In the genomic region with DNA sequence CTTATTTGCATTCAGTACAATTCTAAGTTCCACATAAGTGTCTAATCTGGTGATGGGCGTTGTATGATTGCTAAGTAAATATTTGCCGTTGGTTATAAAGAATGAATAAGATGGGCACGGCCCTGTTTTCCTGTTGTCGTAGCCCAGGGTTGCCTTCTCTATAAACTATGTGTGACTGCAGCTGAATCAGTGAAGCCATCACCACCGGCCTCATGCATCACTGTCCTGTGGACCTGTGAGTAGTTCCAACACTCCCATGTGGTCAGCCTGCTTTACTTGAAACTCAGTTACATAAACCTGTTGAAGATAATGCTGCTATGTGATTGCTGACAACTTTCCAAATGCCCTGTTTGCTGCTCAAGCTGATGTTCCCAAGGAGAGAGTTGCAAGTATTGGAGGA, we compare ENCODE assay signal across 8 cellular contexts. TPM values are rescaled to one million over a fixed set of nuclear protein-coding genes. Genes with fewer than 3 reads are reported as not detected.
DNase-seq lines count a peak whose midpoint lies in the region; ATAC-seq and TF ChIP-seq lines count a peak whose summit lies in the region.

No MANE protein-coding gene starts in this region.

- CTCF ChIA-PET in activated CD8-positive, alpha-beta T cell treated with anti-CD3 and anti-CD28 coated beads for 36 hours (lab: Charles Lee) = interaction anchor here (1.1 to 1.3 kb wide), 3 partner anchors 22 to 29 kb away, joined by 3 read pairs; partner anchors contain the start of gene KLF6

- peak overlapping the region; percentile 10 for H3K4me3 Mint-ChIP-seq in activated CD8-positive, alpha-beta T cell treated with anti-CD3 and anti-CD28 coated beads for 36 hours

- H3K9me3 ChIP-seq in vagina = no peaks in the 10 kb centered on the region

- no peaks in the 10 kb centered on the region for H3K27me3 Mint-ChIP-seq in activated CD8-positive, alpha-beta T cell treated with anti-CD3 and anti-CD28 coated beads for 36 hours

- H3K4me1 Mint-ChIP-seq in activated CD8-positive, alpha-beta T cell treated with anti-CD3 and anti-CD28 coated beads for 36 hours (ENCODE audit: low read depth) = peaks cover 69% of the 10 kb centered on the region

- TF ChIP-seq CTCF in activated CD8-positive, alpha-beta T cell treated with anti-CD3 and anti-CD28 coated beads for 36 hours (IDR thresholded peaks at IDR 0.05) = no peak
- TF ChIP-seq CTCF in vagina (IDR thresholded peaks at IDR 0.05) = no peak

- POLR2A ChIA-PET in activated CD8-positive, alpha-beta T cell treated with anti-CD3 and anti-CD28 coated beads for 36 hours (lab: Charles Lee) = interaction anchor here (1.1 to 10.5 kb wide), 7 partner anchors 22 to 69 kb away, joined by 3 to 281 read pairs (median 3); partner anchors contain the start of gene KLF6

- peak overlapping the region; percentile 89 for H3K27ac ChIP-seq in vagina

- no peak overlapping the region for H3K27ac Mint-ChIP-seq in activated CD8-positive, alpha-beta T cell treated with anti-CD3 and anti-CD28 coated beads for 36 hours

- no peaks in the 10 kb centered on the region for H3K36me3 Mint-ChIP-seq in activated CD8-positive, alpha-beta T cell treated with anti-CD3 and anti-CD28 coated beads for 36 hours (ENCODE audit: low read depth)

- no peak for TF ChIP-seq POLR2A in vagina (IDR thresholded peaks at IDR 0.05)

- H3K36me3 ChIP-seq in vagina = no peaks in the 10 kb centered on the region

- H3K9me3 Mint-ChIP-seq in activated CD8-positive, alpha-beta T cell treated with anti-CD3 and anti-CD28 coated beads for 36 hours = no peaks in the 10 kb centered on the region

- peak; percentile 43 for DNase-seq in stimulated activated CD4-positive, alpha-beta T cell treated with anti-CD3 and anti-CD28 coated beads, Interleukin-1b, Interleukin-23, amount 100 ng/mL, for 48 hours
- DNase-seq in stimulated activated CD4-positive, alpha-beta T cell treated with anti-CD3 and anti-CD28 coated beads, Interleukin-2, amount 100 ng/mL, for 48 hours = no peak
- DNase-seq in activated CD8-positive, alpha-beta T cell treated with anti-CD3 and anti-CD28 coated beads for 36 hours = peak; percentile 48
- DNase-seq in kidney glomerular epithelial cell (lab: John Stamatoyannopoulos, UW) (peak; percentile 59), vagina (ENCODE audit: extremely low spot score in 2 of 2) (peak in 1 of 2 donors; percentile 89)

- no peaks in the 10 kb centered on the region for H3K27me3 ChIP-seq in vagina

- no peak overlapping the region for H3K4me3 ChIP-seq in vagina

- peaks cover 74% of the 10 kb centered on the region for H3K4me1 ChIP-seq in vagina

- intact Hi-C loops in activated CD8-positive, alpha-beta T cell treated with anti-CD3 and anti-CD28 coated beads for 36 hours (cut with micrococcal nuclease) = loop anchor here (5.0 to 10.0 kb wide), 3 partner anchors 46 to 328 kb away; no protein-coding TSS in a partner anchor
- intact Hi-C loops in vagina (cut with DNase I) = no loop called here

- ATAC-seq in activated CD8-positive, alpha-beta T cell treated with anti-CD3 and anti-CD28 coated beads for 36 hours = no peak
- no peak for ATAC-seq in GM18511 (IDR thresholded peaks at IDR 0.05; ENCODE audit: unreplicated experiment)
- ATAC-seq in HG03432 (IDR thresholded peaks at IDR 0.05; ENCODE audit: unreplicated experiment) = no peak
- no peak for ATAC-seq in GM21717 (IDR thresholded peaks at IDR 0.05; ENCODE audit: unreplicated experiment)

RNA-seq across cellular contexts. Expression of gene KLF6, which starts 21.6 kb away (rescaled TPM):
- total RNA-seq in activated CD8-positive, alpha-beta T cell treated with anti-CD3 and anti-CD28 coated beads for 36 hours = 100 to 1,000 TPM; 116 to 120 TPM
- total RNA-seq in vagina = 145 TPM

Comparison
In these comparisons a context has a peak if more than half of its experiments do, and no peak if none do; other contexts are left out.
1. DNase-seq: peak in stimulated activated CD4-positive, alpha-beta T cell treated with anti-CD3 and anti-CD28 coated beads, Interleukin-1b, Interleukin-23, amount 100 ng/mL, for 48 hours (single experiment), activated CD8-positive, alpha-beta T cell treated with anti-CD3 and anti-CD28 coated beads for 36 hours (single experiment) and kidney glomerular epithelial cell (single experiment); none in stimulated activated CD4-positive, alpha-beta T cell treated with anti-CD3 and anti-CD28 coated beads, Interleukin-2, amount 100 ng/mL, for 48 hours (0 of 2).